In genomic region chr17:2996938-2997670, GRCh38 we compare ENCODE assay signal across 22 cellular contexts.
DNase-seq lines count a peak whose midpoint lies in the region; ATAC-seq, FAIRE-seq and TF ChIP-seq lines count a peak whose summit lies in the region.
"Had no signal": no experiment of that assay in that cellular context is flagged by ENCODE, and none has a peak within 500 bp of the region (broad histone marks: within the 10 kb centered on the region; RNA-seq: fewer than 3 reads in every experiment).

No MANE protein-coding gene starts in this region.

- ATAC-seq in A549 (no peak), T-helper 17 cell (no peak), gastroesophageal sphincter (no peak), gastrocnemius medialis (no peak), GM21390 (IDR thresholded peaks at IDR 0.05; ENCODE audit: unreplicated experiment) (no peak)
- ATAC-seq: naive thymus-derived CD8-positive, alpha-beta T cell; T-cell had no signal

- H3K4me1 ChIP-seq in A549 (peaks cover 26% of the 10 kb centered on the region), gastroesophageal sphincter (peaks cover 0 to 25% (median 0%) of the 10 kb centered on the region in 3 donors), gastrocnemius medialis (no peaks in the 10 kb centered on the region), BE2C (no peaks in the 10 kb centered on the region; the same call in 1 of the 2 replicates)
- H3K4me1 ChIP-seq: SJCRH30 had no signal

- TF ChIP-seq CTCF in A549 (IDR thresholded peaks at IDR 0.05) (no peak), gastroesophageal sphincter (IDR thresholded peaks at IDR 0.05) (no peak), gastrocnemius medialis (IDR thresholded peaks at IDR 0.05 in 4 of 5, conservative IDR thresholded peaks at IDR 0.05 in 1 of 5) (no peak), GM10266 (IDR thresholded peaks at IDR 0.05; ENCODE audit: control insufficient read depth, insufficient read depth, low read depth, missing control alignments) (no peak), BE2C (IDR thresholded peaks at IDR 0.05; ENCODE audit: low read depth, low read length) (no peak)

- H3K4me1 Mint-ChIP-seq in T-helper 17 cell: peaks cover under 1% of the 10 kb centered on the region

- H3K9me3 ChIP-seq in A549: no peaks in the 10 kb centered on the region
- no peaks in the 10 kb centered on the region for H3K9me3 ChIP-seq in T-helper 17 cell (ENCODE audit: control insufficient read depth, low read length, poor library complexity, severe bottlenecking)
- H3K9me3 ChIP-seq in gastroesophageal sphincter: no peaks in the 10 kb centered on the region
- no peaks in the 10 kb centered on the region for H3K9me3 ChIP-seq in gastrocnemius medialis
- H3K9me3 ChIP-seq in BE2C: no peaks in the 10 kb centered on the region
- H3K9me3 ChIP-seq: BLaER1 treated with 17β-estradiol and CSF1 and Interleukin-3, amounts not matched to agents 10 nM and 100 nM; SJCRH30; tibial artery had no signal

- H3K4me3 ChIP-seq in A549 (no peak overlapping the region), gastroesophageal sphincter (no peak overlapping the region), gastrocnemius medialis (no peak overlapping the region), BE2C (ENCODE audit: low read depth, low read length) (no peak overlapping the region)
- H3K4me3 ChIP-seq: BLaER1 treated with 17β-estradiol and CSF1 and Interleukin-3, amounts not matched to agents 10 nM and 100 nM; GM23248; SJCRH30; tibial artery had no signal

- H3K36me3 ChIP-seq in gastroesophageal sphincter (peaks cover 0 to 19% of the 10 kb centered on the region in 2 donors), gastrocnemius medialis (no peaks in the 10 kb centered on the region), BE2C (peaks cover 7% of the 10 kb centered on the region)
- H3K36me3 ChIP-seq: SJCRH30 had no signal

- POLR2A ChIA-PET in A549 (lab: Yijun Ruan, JAX): no interaction called here

- DNase-seq in A549 (ENCODE audit: low read depth in 1 of 2, low spot score in 1 of 2) (no peak), T-helper 17 cell (no peak), gastrocnemius medialis (no peak), GM10266 (ENCODE audit: extremely low spot score) (no peak), GOT3 (lab: John Stamatoyannopoulos, UW) (no peak), BE2C (no peak)
- DNase-seq: activated CD4-positive, alpha-beta T cell treated with anti-CD3 and anti-CD28 coated beads, Interleukin-2, amount 50 U/mL, for 1 hour; Calu3; left cardiac atrium; mesenchymal stem cell; naive thymus-derived CD8-positive, alpha-beta T cell; NCI-H1105 treated with DMSO at 0.1 percent for 48 hours; NCI-H2081; SJCRH30; stimulated activated CD4-positive, alpha-beta T cell treated with anti-CD3 and anti-CD28 coated beads, Interleukin-1b, Interleukin-23, amount 100 ng/mL, for 48 hours; T-cell had no signal

- TF ChIP-seq EP300 in A549 (IDR thresholded peaks at IDR 0.05) (no peak), gastroesophageal sphincter (IDR thresholded peaks at IDR 0.05) (no peak)

- no peak for TF ChIP-seq RAD21 in A549 (conservative IDR thresholded peaks at IDR 0.05 in 1 of 2, IDR thresholded peaks at IDR 0.05 in 1 of 2)

- H3K27ac Mint-ChIP-seq in T-helper 17 cell: peak overlapping the region; percentile 29
- H3K27ac Mint-ChIP-seq: naive thymus-derived CD8-positive, alpha-beta T cell had no signal

- no peak overlapping the region for H3K4me2 ChIP-seq in A549
- H3K4me2 ChIP-seq: BLaER1 treated with 17β-estradiol and CSF1 and Interleukin-3, amounts not matched to agents 10 nM and 100 nM had no signal

- intact Hi-C loops in gastrocnemius medialis (cut with DNase I; ENCODE audit: low total_unique reads): no loop called here

- H3K36me3 Mint-ChIP-seq in T-helper 17 cell (ENCODE audit: low read depth): peaks cover 9% of the 10 kb centered on the region

- no peak overlapping the region for H3K4me3 Mint-ChIP-seq in T-helper 17 cell
- H3K4me3 Mint-ChIP-seq: naive thymus-derived CD8-positive, alpha-beta T cell; T-cell had no signal

- peak overlapping the region in 1 of 2 experiments; percentile 71; a peak in 3 of 6 replicates for H3K27ac ChIP-seq in A549
- peak overlapping the region in 3 of 4 donors; percentile 25 to 75 (median 63) for H3K27ac ChIP-seq in gastroesophageal sphincter
- peak overlapping the region in 3 of 4 donors; percentile 56 to 62 (median 56) for H3K27ac ChIP-seq in gastrocnemius medialis
- H3K27ac ChIP-seq: BLaER1 treated with 17β-estradiol and CSF1 and Interleukin-3, amounts not matched to agents 10 nM and 100 nM; GM23248; SJCRH30 had no signal

- CTCF ChIA-PET in A549 (lab: Yijun Ruan, JAX): interaction anchor here (1.0 to 9.1 kb wide), 5 partner anchors 16 to 147 kb away, joined by 4 to 79 read pairs (median 5); no protein-coding TSS in a partner anchor

- 93% methylated on average over 11 of the region's 11 CpGs for WGBS in A549 (ENCODE audit: missing lambda C conversion rate)
- WGBS in gastroesophageal sphincter (ENCODE audit: low coverage in 1 of 2), 2 donors: 85 to 89% methylated on average over 3 to 10 of the region's 11 CpGs

- TF ChIP-seq POLR2A in A549 (IDR thresholded peaks at IDR 0.05; ENCODE audit: low read length) (no peak), gastroesophageal sphincter (IDR thresholded peaks at IDR 0.05) (no peak), gastrocnemius medialis (IDR thresholded peaks at IDR 0.05) (no peak)

- no peaks in the 10 kb centered on the region for H3K27me3 Mint-ChIP-seq in T-helper 17 cell
- H3K27me3 Mint-ChIP-seq: naive thymus-derived CD8-positive, alpha-beta T cell; T-cell had no signal

- H3K27me3 ChIP-seq in gastroesophageal sphincter (no peaks in the 10 kb centered on the region), gastrocnemius medialis (no peaks in the 10 kb centered on the region), BE2C (no peaks in the 10 kb centered on the region)
- H3K27me3 ChIP-seq: BLaER1 treated with 17β-estradiol and CSF1 and Interleukin-3, amounts not matched to agents 10 nM and 100 nM; SJCRH30; tibial artery had no signal

- FAIRE-seq in A549 (lab: Jason Lieb, UNC): no peak
- FAIRE-seq: endometrium had no signal

- in situ Hi-C loops in gastrocnemius medialis (cut with MboI; ENCODE audit: low sequenced_read_pairs in 4 of 4): no loop called here

TF ChIP-seq in A549, 52 proteins besides CTCF, POLR2A, EP300 and RAD21:
- no peak for TF ChIP-seq FOSL2 (IDR thresholded peaks at IDR 0.05)
- no peak for TF ChIP-seq FOSL2 (CRISPR knock-in tag; IDR thresholded peaks at IDR 0.05)
- TF ChIP-seq ZFP36 (IDR thresholded peaks at IDR 0.05; ENCODE audit: borderline replicate concordance, partially characterized antibody): peak; percentile 85
